In the genomic region with DNA sequence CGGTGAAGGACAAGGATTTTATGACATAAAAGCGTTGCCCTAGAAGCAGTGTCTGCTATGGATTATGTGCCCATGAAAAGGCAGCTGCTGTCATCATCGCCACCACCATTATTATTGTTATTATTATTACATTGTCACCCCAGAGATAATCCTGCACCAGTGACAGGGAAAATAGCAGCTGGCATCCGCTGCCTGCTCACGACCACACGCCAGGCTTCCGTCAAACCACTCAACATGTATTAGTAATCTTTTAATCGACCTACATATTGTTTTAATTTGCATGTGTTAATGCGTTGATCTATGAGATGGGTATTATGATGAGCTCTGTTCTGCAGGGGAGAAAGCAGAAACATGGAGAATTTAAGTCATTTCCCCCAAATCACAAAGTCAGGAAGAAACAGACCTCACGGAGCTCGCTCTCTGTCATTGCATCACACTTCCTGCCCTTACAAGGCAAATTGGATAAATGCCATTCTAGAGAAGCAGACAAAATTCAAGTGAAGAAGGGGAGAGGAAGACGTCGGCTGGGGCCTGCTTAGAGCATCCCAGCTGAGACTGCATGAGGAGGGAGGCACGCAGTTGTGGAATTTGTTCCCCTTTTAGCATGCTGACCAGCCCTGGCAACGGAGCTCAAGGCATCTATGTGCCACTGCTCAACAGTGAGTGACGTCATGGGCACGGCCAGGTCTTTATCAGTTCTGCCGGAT, we compare ENCODE assay signal across 1 cellular context.
TF ChIP-seq lines count a peak whose summit lies in the region.

Gene FFAR3 (plus strand): TSS at position 594 of the 707 bp plus-strand sequence. CDS start 431 bp downstream, outside the sequence.

TF ChIP-seq in H1, 55 proteins besides CTCF, POLR2A, EP300 and RAD21:
- TF ChIP-seq, protein P1, sequence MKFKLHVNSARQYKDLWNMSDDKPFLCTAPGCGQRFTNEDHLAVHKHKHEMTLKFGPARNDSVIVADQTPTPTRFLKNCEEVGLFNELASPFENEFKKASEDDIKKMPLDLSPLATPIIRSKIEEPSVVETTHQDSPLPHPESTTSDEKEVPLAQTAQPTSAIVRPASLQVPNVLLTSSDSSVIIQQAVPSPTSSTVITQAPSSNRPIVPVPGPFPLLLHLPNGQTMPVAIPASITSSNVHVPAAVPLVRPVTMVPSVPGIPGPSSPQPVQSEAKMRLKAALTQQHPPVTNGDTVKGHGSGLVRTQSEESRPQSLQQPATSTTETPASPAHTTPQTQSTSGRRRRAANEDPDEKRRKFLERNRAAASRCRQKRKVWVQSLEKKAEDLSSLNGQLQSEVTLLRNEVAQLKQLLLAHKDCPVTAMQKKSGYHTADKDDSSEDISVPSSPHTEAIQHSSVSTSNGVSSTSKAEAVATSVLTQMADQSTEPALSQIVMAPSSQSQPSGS (IDR thresholded peaks at IDR 0.05; ENCODE audit: low read length) = no peak
- TF ChIP-seq RBBP5 (IDR thresholded peaks at IDR 0.05; ENCODE audit: borderline replicate concordance, low read depth, low read length) (no peak), ASH2L (IDR thresholded peaks at IDR 0.05; ENCODE audit: low read length) (no peak), RFX5 (IDR thresholded peaks at IDR 0.05; ENCODE audit: borderline replicate concordance, low read depth, low read length) (no peak), CTBP2 (IDR thresholded peaks at IDR 0.05; ENCODE audit: borderline replicate concordance, insufficient read depth, insufficient read length, low read length) (no peak), SUZ12 (IDR thresholded peaks at IDR 0.05; ENCODE audit: low read length) (no peak), SP2 (IDR thresholded peaks at IDR 0.05; ENCODE audit: low read length) (no peak)
